ENCODE assay signal across 18 cellular contexts in genomic region chr5:145375521-145375920, GRCh38.
A peak's percentile ranks its signal among the peaks of the same experiment; 100 is the strongest.
DNase-seq lines count a peak whose midpoint lies in the region; ATAC-seq and TF ChIP-seq lines count a peak whose summit lies in the region.
"Had no signal": no experiment of that assay in that cellular context is flagged by ENCODE, and none has a peak within 500 bp of the region (broad histone marks: within the 10 kb centered on the region; RNA-seq: fewer than 3 reads in every experiment).

No MANE protein-coding gene starts in this region.

- no peaks in the 10 kb centered on the region for H4K20me1 ChIP-seq in SK-N-SH (ENCODE audit: insufficient read depth)

- H3K9me2 ChIP-seq in SK-N-SH = no peaks in the 10 kb centered on the region

- H3K4me3 ChIP-seq in MG63 = no peak overlapping the region
- no peak overlapping the region for H3K4me3 ChIP-seq in fibroblast of mammary gland (ENCODE audit: control insufficient read depth, low read depth, low read length)
- no peak overlapping the region for H3K4me3 ChIP-seq in SK-N-SH (ENCODE audit: low read depth in 2 of 2, low read length in 1 of 2)
- H3K4me3 ChIP-seq: GM12878, GM23338 had no signal

- H3K27me3 ChIP-seq in MG63 (no peaks in the 10 kb centered on the region), SK-N-SH (ENCODE audit: insufficient read depth) (no peaks in the 10 kb centered on the region)

- CTCF ChIA-PET in SK-N-SH (lab: Yijun Ruan, JAX) = interaction anchor here (0.7 kb wide), 1 partner anchor 11 kb away, joined by 3 read pairs; no protein-coding TSS in a partner anchor

- H3K36me3 ChIP-seq in MG63 (no peaks in the 10 kb centered on the region), SK-N-SH (replicated peaks in 1 of 2; ENCODE audit: control insufficient read depth in 1 of 2, insufficient read depth in 2 of 2, low read length in 1 of 2) (no peaks in the 10 kb centered on the region)

- H3F3A ChIP-seq in SK-N-SH (replicated peaks; ENCODE audit: insufficient read depth) = peaks cover 4% of the 10 kb centered on the region

- no peak for TF ChIP-seq EP300 in SK-N-SH (IDR thresholded peaks at IDR 0.05; ENCODE audit: borderline replicate concordance in 1 of 2, low read depth in 1 of 2, low read length in 1 of 2)

- no peak overlapping the region for H3K4me2 ChIP-seq in SK-N-SH
- H3K4me2 ChIP-seq: GM23338 had no signal

- POLR2A ChIA-PET in SK-N-SH (lab: Yijun Ruan, JAX) = no interaction called here

- ATAC-seq in GM21619 (IDR thresholded peaks at IDR 0.05; ENCODE audit: unreplicated experiment) = no peak
- no peak for ATAC-seq in HG03378 (IDR thresholded peaks at IDR 0.05; ENCODE audit: unreplicated experiment)
- ATAC-seq: GM12878, GM23338, HCT116 had no signal

- intact Hi-C loops in posterior vena cava (cut with DNase I) = no loop called here

- 25% methylated on average over 2 of the region's 2 CpGs for WGBS in SK-N-SH (ENCODE audit: low lambda C conversion rate)

- no peak overlapping the region for H2AFZ ChIP-seq in SK-N-SH (ENCODE audit: low read depth)
- H2AFZ ChIP-seq: GM23338 had no signal

- TF ChIP-seq RAD21 in SK-N-SH (IDR thresholded peaks at IDR 0.05; ENCODE audit: low read length) = no peak

- no peak overlapping the region for H3K27ac ChIP-seq in SK-N-SH (ENCODE audit: low read depth in 2 of 2, low read length in 1 of 2)
- H3K27ac ChIP-seq: C4-2B had no signal

- TF ChIP-seq CTCF in fibroblast of mammary gland (conservative IDR thresholded peaks at IDR 0.05; ENCODE audit: control insufficient read depth, insufficient read depth, low read depth, low read length) (no peak), SK-N-SH (IDR thresholded peaks at IDR 0.05) (no peak)

- no peak overlapping the region for H3K9ac ChIP-seq in SK-N-SH

- H3K9me3 ChIP-seq in MG63 (peaks cover 44% of the 10 kb centered on the region), SK-N-SH (peaks cover 11% of the 10 kb centered on the region)

- no peaks in the 10 kb centered on the region for H3K79me2 ChIP-seq in SK-N-SH (ENCODE audit: insufficient read depth)

- DNase-seq in ELF-1 (ENCODE audit: low read depth, low spot score) = peak; percentile 11
- peak; percentile 6 for DNase-seq in MG63
- DNase-seq in fibroblast of mammary gland (ENCODE audit: low read depth) = peak; percentile 7
- DNase-seq in posterior vena cava (ENCODE audit: low spot score) = peak; percentile 22
- no peak for DNase-seq in SK-N-SH
- DNase-seq: ACHN; AML-193; Caco-2; CD4-positive, alpha-beta T cell; H7; HFFc6; KG1 had no signal

- H3K4me1 ChIP-seq in SK-N-SH (ENCODE audit: control insufficient read depth in 1 of 2, insufficient read depth in 2 of 2, low read depth in 1 of 2, low read length in 1 of 2) = no peaks in the 10 kb centered on the region
- H3K4me1 ChIP-seq: Caco-2 had no signal

TF ChIP-seq in SK-N-SH, 30 proteins besides CTCF, POLR2A, EP300 and RAD21:
- TF ChIP-seq SIN3A (IDR thresholded peaks at IDR 0.05; ENCODE audit: borderline replicate concordance, low read depth, low read length) (no peak), REST (IDR thresholded peaks at IDR 0.05; ENCODE audit: low read depth, low read length) (no peak), PBX3 (IDR thresholded peaks at IDR 0.05) (no peak), NFIC (IDR thresholded peaks at IDR 0.05; ENCODE audit: borderline replicate concordance) (no peak), RFX5 (IDR thresholded peaks at IDR 0.05; ENCODE audit: low read length) (no peak), TCF12 (IDR thresholded peaks at IDR 0.05) (no peak), ZBTB33 (IDR thresholded peaks at IDR 0.05; ENCODE audit: borderline replicate concordance, low read depth) (no peak), MXI1 (IDR thresholded peaks at IDR 0.05; ENCODE audit: low read depth, low read length) (no peak), MEF2A (IDR thresholded peaks at IDR 0.05; ENCODE audit: borderline replicate concordance, low read depth) (no peak)
